ENCODE assay signal across 15 cellular contexts in genomic region chr11:120403966-120404365, GRCh38.
DNase-seq lines count a peak whose midpoint lies in the region; ATAC-seq and TF ChIP-seq lines count a peak whose summit lies in the region.
"Had no signal": no experiment of that assay in that cellular context is flagged by ENCODE, and none has a peak within 500 bp of the region (broad histone marks: within the 10 kb centered on the region; RNA-seq: fewer than 3 reads in every experiment).

No MANE protein-coding gene starts in this region.

- H4K8ac ChIP-seq in IMR-90 (ENCODE audit: low read depth in 2 of 2, low read length in 2 of 2) = no peak overlapping the region

- DNase-seq in EH (ENCODE audit: low read depth) = peak; percentile 52
- no peak for DNase-seq in IMR-90
- peak; percentile 64 for DNase-seq in adipocyte (ENCODE audit: low read depth)
- no peak for DNase-seq in DMS79 (lab: John Stamatoyannopoulos, UW)
- DNase-seq in DMS 273 treated with DMSO at 0.1 percent for 48 hours (lab: John Stamatoyannopoulos, UW) = no peak
- DNase-seq in osteoblast (ENCODE audit: insufficient read length, low spot score, missing footprints) = no peak
- no peak for DNase-seq in LoVo (ENCODE audit: low spot score)
- DNase-seq: COR-L47, DND-41, NCI-H1048, SW 1271 had no signal

- no peak overlapping the region for H2BK120ac ChIP-seq in IMR-90 (ENCODE audit: low read depth, low read length)

- H4K91ac ChIP-seq in IMR-90 (ENCODE audit: insufficient read depth, low read depth, low read length) = no peak overlapping the region

- H3K36me3 ChIP-seq in IMR-90 (ENCODE audit: control insufficient read depth, insufficient read depth, low read length) = no peaks in the 10 kb centered on the region
- H3K36me3 ChIP-seq in adipocyte (ENCODE audit: control insufficient read depth, insufficient read depth, low read length, severe bottlenecking) = no peaks in the 10 kb centered on the region
- no peaks in the 10 kb centered on the region for H3K36me3 ChIP-seq in osteoblast (ENCODE audit: insufficient read depth, low read length)

- no peaks in the 10 kb centered on the region for H3K9me3 ChIP-seq in IMR-90 (ENCODE audit: control insufficient read depth, insufficient read depth, low read length)
- no peaks in the 10 kb centered on the region for H3K9me3 ChIP-seq in adipocyte (ENCODE audit: control insufficient read depth, low read length)
- no peaks in the 10 kb centered on the region for H3K9me3 ChIP-seq in osteoblast (ENCODE audit: low read depth, low read length)
- H3K9me3 ChIP-seq: A549 had no signal

- in situ Hi-C loops in IMR-90 (cut with MboI; ENCODE audit: low sequenced_read_pairs) = no loop called here

- no peaks in the 10 kb centered on the region for H3K27me3 Mint-ChIP-seq in nephron (ENCODE audit: low read depth)

- dilution Hi-C loops in IMR-90 (cut with HindIII; ENCODE audit: low sequenced_read_pairs, unreplicated experiment) = no loop called here

- TF ChIP-seq RAD21 in IMR-90 (IDR thresholded peaks at IDR 0.05; ENCODE audit: low read length) = no peak

- peak overlapping the region; percentile 39; the same call in 1 of the 2 replicates for H3K23ac ChIP-seq in IMR-90 (ENCODE audit: low read depth, low read length)

- TF ChIP-seq CTCF in IMR-90 (conservative IDR thresholded peaks at IDR 0.05; ENCODE audit: low read depth, low read length) = no peak
- no peak for TF ChIP-seq CTCF in nephron (IDR thresholded peaks at IDR 0.05; ENCODE audit: unreplicated experiment in 3 of 3)
- TF ChIP-seq CTCF in osteoblast (IDR thresholded peaks at IDR 0.05; ENCODE audit: extremely low read depth, low read depth, low read length) = no peak

- no peak overlapping the region for H3K4ac ChIP-seq in IMR-90 (ENCODE audit: low read depth, low read length)

- peak overlapping the region; percentile 14 to 36 (median 19) for H3K27ac Mint-ChIP-seq in nephron
- H3K27ac Mint-ChIP-seq: CD14-positive monocyte had no signal

- H3K56ac ChIP-seq in IMR-90 (ENCODE audit: extremely low read depth, insufficient read depth, low read length) = no peak overlapping the region

- H4K20me1 ChIP-seq in IMR-90 (ENCODE audit: insufficient read depth, low read length) = peaks cover 53% of the 10 kb centered on the region
- H4K20me1 ChIP-seq in osteoblast (ENCODE audit: insufficient read depth, low read length) = peaks cover 46% of the 10 kb centered on the region

- H3K27ac ChIP-seq in IMR-90 (ENCODE audit: insufficient read depth, low read length) = no peak overlapping the region
- no peak overlapping the region for H3K27ac ChIP-seq in osteoblast (ENCODE audit: low read depth, low read length)
- H3K27ac ChIP-seq: A549 had no signal

- H2BK20ac ChIP-seq in IMR-90 (ENCODE audit: low read depth, low read length) = no peak overlapping the region

- no peak overlapping the region for H2BK5ac ChIP-seq in IMR-90 (ENCODE audit: low read depth, low read length, poor library complexity, severe bottlenecking)

- no peaks in the 10 kb centered on the region for H3K27me3 ChIP-seq in IMR-90 (ENCODE audit: control insufficient read depth, insufficient read depth, low read length)
- no peaks in the 10 kb centered on the region for H3K27me3 ChIP-seq in adipocyte (replicated peaks; ENCODE audit: control insufficient read depth, insufficient read depth, low read length)
- no peaks in the 10 kb centered on the region for H3K27me3 ChIP-seq in osteoblast (ENCODE audit: insufficient read depth, low read length)

- H3K36me3 Mint-ChIP-seq in nephron (ENCODE audit: low read depth) = peaks cover under 1% of the 10 kb centered on the region
- H3K36me3 Mint-ChIP-seq: CD14-positive monocyte had no signal

- no peak overlapping the region for H3K4me3 Mint-ChIP-seq in nephron
- H3K4me3 Mint-ChIP-seq: CD14-positive monocyte had no signal

- no peak for ATAC-seq in IMR-90 (ENCODE audit: low read depth)
- ATAC-seq: A549, K562 had no signal

- H2AK9ac ChIP-seq in IMR-90 (replicated peaks; ENCODE audit: low read depth, low read length, poor library complexity) = no peak overlapping the region

- no peak overlapping the region for H2AK5ac ChIP-seq in IMR-90 (ENCODE audit: low read depth, low read length)

- no peaks in the 10 kb centered on the region for H3K9me3 Mint-ChIP-seq in nephron
- H3K9me3 Mint-ChIP-seq: CD14-positive monocyte had no signal

- TF ChIP-seq POLR2A in IMR-90 (IDR thresholded peaks at IDR 0.05; ENCODE audit: low read depth, low read length) = no peak

- H3K4me3 ChIP-seq in IMR-90 (ENCODE audit: insufficient read depth, low read depth, low read length) (no peak overlapping the region), adipocyte (ENCODE audit: low read length) (no peak overlapping the region), osteoblast (ENCODE audit: insufficient read depth, low read length) (no peak overlapping the region)
- H3K4me3 ChIP-seq: A549, K562 had no signal

- CTCF ChIA-PET in IMR-90 (lab: Yijun Ruan, JAX) = no interaction called here

- H3K4me1 ChIP-seq in IMR-90 (ENCODE audit: control insufficient read depth, insufficient read depth, low read length) (no peaks in the 10 kb centered on the region), adipocyte (ENCODE audit: control insufficient read depth, insufficient read depth, low read length) (peaks cover 24% of the 10 kb centered on the region), osteoblast (ENCODE audit: insufficient read depth, low read length) (peaks cover 28% of the 10 kb centered on the region)

- no peak overlapping the region for H3K4me2 ChIP-seq in IMR-90 (ENCODE audit: low read depth, low read length)
- no peak overlapping the region for H3K4me2 ChIP-seq in osteoblast (ENCODE audit: insufficient read depth, low read length)

- H3K79me2 ChIP-seq in osteoblast (ENCODE audit: insufficient read depth, low read length) = peaks cover 70% of the 10 kb centered on the region

- POLR2A ChIA-PET in IMR-90 (lab: Charles Lee; ENCODE audit: unreplicated experiment) = interaction anchor here (0.5 kb wide), 1 partner anchor 1714 kb away, joined by 7 read pairs; no protein-coding TSS in a partner anchor

- H3K9ac ChIP-seq in IMR-90 (ENCODE audit: low read depth, low read length) (no peak overlapping the region), adipocyte (ENCODE audit: low read length) (no peak overlapping the region)

- peaks cover 9 to 50% of the 10 kb centered on the region in 2 experiments for H3K79me1 ChIP-seq in IMR-90 (ENCODE audit: low read depth in 1 of 2, low read length in 2 of 2)

- H2BK15ac ChIP-seq in IMR-90 (ENCODE audit: low read depth, low read length) = no peak overlapping the region

- no peak overlapping the region for H4K5ac ChIP-seq in IMR-90 (ENCODE audit: low read depth, low read length)

- intact Hi-C loops in IMR-90 (cut with micrococcal nuclease) = no loop called here

- 0 out of 2 replicates have a peak overlapping the region, but pooled peaks have one; percentile 7 for H3K14ac ChIP-seq in IMR-90 (replicated peaks; ENCODE audit: low read depth, low read length)

- H3K18ac ChIP-seq in IMR-90 (ENCODE audit: low read depth, low read length) = no peak overlapping the region; the same call in 1 of the 2 replicates

- no TSS peak for BruUV-seq in IMR-90 (replicated peaks; lab: Mats Ljungman, UMichigan)

- H3K4me1 Mint-ChIP-seq in nephron = peaks cover 45% of the 10 kb centered on the region

- H2AFZ ChIP-seq in IMR-90 (replicated peaks; ENCODE audit: low read length, poor library complexity) = no peak overlapping the region
- no peak overlapping the region for H2AFZ ChIP-seq in osteoblast (ENCODE audit: low read length)

- peaks cover 2% of the 10 kb centered on the region; the same call in 1 of the 2 replicates for H3K9me1 ChIP-seq in IMR-90 (ENCODE audit: insufficient read depth, low read length)

TF ChIP-seq in IMR-90, 13 proteins besides CTCF, POLR2A, EP300 and RAD21:
- TF ChIP-seq USF2 (IDR thresholded peaks at IDR 0.05; ENCODE audit: low read depth, low read length) = no peak
- no peak for TF ChIP-seq RFX5 (IDR thresholded peaks at IDR 0.05; ENCODE audit: low read depth, low read length)
- no peak for TF ChIP-seq CEBPB (IDR thresholded peaks at IDR 0.05; ENCODE audit: low read depth, low read length)
- TF ChIP-seq SMC3 (IDR thresholded peaks at IDR 0.05; ENCODE audit: low read depth, low read length) = no peak
- no peak for TF ChIP-seq MXI1 (IDR thresholded peaks at IDR 0.05; ENCODE audit: borderline replicate concordance, low read depth, low read length)
- no peak for TF ChIP-seq BHLHE40 (IDR thresholded peaks at IDR 0.05; ENCODE audit: low read depth, low read length)
- TF ChIP-seq MAZ (IDR thresholded peaks at IDR 0.05; ENCODE audit: borderline replicate concordance, low read depth, low read length) = no peak
- TF ChIP-seq FOS (IDR thresholded peaks at IDR 0.05; ENCODE audit: low read depth, low read length) = no peak
- TF ChIP-seq MAFK (IDR thresholded peaks at IDR 0.05; ENCODE audit: low read depth, low read length) = no peak
- no peak for TF ChIP-seq CHD1 (IDR thresholded peaks at IDR 0.05; ENCODE audit: low read depth, low read length)
- TF ChIP-seq NFE2L2 (IDR thresholded peaks at IDR 0.05; ENCODE audit: low read depth, low read length) = no peak
- TF ChIP-seq RCOR1 (IDR thresholded peaks at IDR 0.05; ENCODE audit: insufficient replicate concordance, low read length) = no peak

Comparison
In these comparisons a context has a peak if more than half of its experiments do, and no peak if none do; other contexts are left out.
1. DNase-seq: peak in EH (single experiment) and adipocyte (single experiment); none in IMR-90 (single experiment), DMS79 (single experiment), DMS 273 treated with DMSO at 0.1 percent for 48 hours (single experiment), osteoblast (single experiment) and LoVo (single experiment).